2 cellular contexts compared by ENCODE assay signal in the genomic region with DNA sequence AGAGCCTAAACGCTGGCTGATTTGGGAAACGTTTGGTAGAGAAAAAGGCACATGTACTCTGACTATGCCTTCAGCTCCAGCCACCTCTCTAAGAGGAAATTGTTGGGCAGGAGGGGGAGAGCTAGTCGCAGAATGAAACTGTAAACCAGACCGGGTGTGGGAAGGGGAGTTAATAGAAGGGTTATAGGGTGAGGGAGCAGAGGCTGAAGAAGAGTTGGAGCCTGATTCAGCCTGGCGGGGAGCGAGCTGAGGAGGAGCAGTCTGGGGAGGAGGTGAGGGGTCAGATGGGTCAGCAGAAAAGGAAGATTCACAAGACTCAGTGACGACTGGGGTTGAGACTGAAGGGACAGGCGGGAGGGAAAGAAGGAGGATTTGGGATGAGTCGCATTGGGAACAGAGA. TPM values are rescaled to one million over a fixed set of nuclear protein-coding genes. Genes with fewer than 3 reads are reported as not detected.
"Had no signal": no experiment of that assay in that cellular context is flagged by ENCODE, and none has a peak within 500 bp of the region (broad histone marks: within the 10 kb centered on the region; RNA-seq: fewer than 3 reads in every experiment).

No MANE protein-coding gene starts in this region.

RNA-seq across cellular contexts. Expression of gene RHOU, which starts 54.1 kb away (rescaled TPM):
- total RNA-seq: OCI-LY7 had no signal
- polyA plus RNA-seq: IgD-negative memory B cell had no signal
